Comparison of ENCODE assay signal across 9 cellular contexts in genomic region chr7:88546808-88547207, GRCh38.
A peak's percentile ranks its signal among the peaks of the same experiment; 100 is the strongest.
DNase-seq lines count a peak whose midpoint lies in the region; ATAC-seq, FAIRE-seq and TF ChIP-seq lines count a peak whose summit lies in the region.
"Had no signal": no experiment of that assay in that cellular context is flagged by ENCODE, and none has a peak within 500 bp of the region (broad histone marks: within the 10 kb centered on the region; RNA-seq: fewer than 3 reads in every experiment).

No MANE protein-coding gene starts in this region.

- no peaks in the 10 kb centered on the region for H3K36me3 Mint-ChIP-seq in activated naive CD4-positive, alpha-beta T cell treated with anti-CD3 and anti-CD28 coated beads for 36 hours (ENCODE audit: low read depth)
- H3K36me3 Mint-ChIP-seq: activated naive CD8-positive, alpha-beta T cell treated with anti-CD3 and anti-CD28 coated beads, Interleukin-2, amount 10 ng/mL, durations not matched to agents 7 days and 5 days had no signal

- CTCF ChIA-PET in activated naive CD4-positive, alpha-beta T cell treated with anti-CD3 and anti-CD28 coated beads for 36 hours (lab: Charles Lee) = interaction anchor here (0.9 to 1.1 kb wide), 2 partner anchors 244 to 1076 kb away, joined by 3 to 4 read pairs; no protein-coding TSS in a partner anchor

- no peak for FAIRE-seq in RCC 7860 (lab: Jason Lieb, UNC)

- ATAC-seq in HG02885 (IDR thresholded peaks at IDR 0.05; ENCODE audit: poor library complexity, unreplicated experiment) (peak; percentile 70), foreskin keratinocyte (peak; percentile 65), GM21825 (IDR thresholded peaks at IDR 0.05; ENCODE audit: unreplicated experiment) (no peak), HG02763 (IDR thresholded peaks at IDR 0.05; ENCODE audit: unreplicated experiment) (no peak), HG02938 (IDR thresholded peaks at IDR 0.05; ENCODE audit: unreplicated experiment) (no peak)

- no peaks in the 10 kb centered on the region for H3K4me1 Mint-ChIP-seq in activated naive CD4-positive, alpha-beta T cell treated with anti-CD3 and anti-CD28 coated beads for 36 hours (ENCODE audit: low read depth)
- H3K4me1 Mint-ChIP-seq: activated naive CD8-positive, alpha-beta T cell treated with anti-CD3 and anti-CD28 coated beads, Interleukin-2, amount 10 ng/mL, durations not matched to agents 7 days and 5 days had no signal

- H3K27ac ChIP-seq in foreskin keratinocyte = no peak overlapping the region

- peak; percentile 76 for TF ChIP-seq CTCF in foreskin keratinocyte (conservative IDR thresholded peaks at IDR 0.05)

- no peaks in the 10 kb centered on the region for H3K27me3 ChIP-seq in foreskin keratinocyte

- H3K27me3 Mint-ChIP-seq in activated naive CD4-positive, alpha-beta T cell treated with anti-CD3 and anti-CD28 coated beads for 36 hours (ENCODE audit: low read depth) = peaks cover 5% of the 10 kb centered on the region
- H3K27me3 Mint-ChIP-seq: activated naive CD8-positive, alpha-beta T cell treated with anti-CD3 and anti-CD28 coated beads, Interleukin-2, amount 10 ng/mL, durations not matched to agents 7 days and 5 days had no signal

- H3K9me3 Mint-ChIP-seq in activated naive CD4-positive, alpha-beta T cell treated with anti-CD3 and anti-CD28 coated beads for 36 hours = peaks cover 4% of the 10 kb centered on the region

- H3K4me3 Mint-ChIP-seq in activated naive CD4-positive, alpha-beta T cell treated with anti-CD3 and anti-CD28 coated beads for 36 hours = no peak overlapping the region
- H3K4me3 Mint-ChIP-seq: activated naive CD8-positive, alpha-beta T cell treated with anti-CD3 and anti-CD28 coated beads, Interleukin-2, amount 10 ng/mL, durations not matched to agents 7 days and 5 days had no signal

- peak; percentile 49 for DNase-seq in activated naive CD4-positive, alpha-beta T cell treated with anti-CD3 and anti-CD28 coated beads for 36 hours
- no peak for DNase-seq in activated naive CD4-positive, alpha-beta T cell treated with anti-CD3 and anti-CD28 coated beads, Interleukin-2, amount 50 U/mL, for 16 hours
- DNase-seq in RCC 7860 (ENCODE audit: low spot score) = peak; percentile 17
- peak in 1 of 2 donors; percentile 43 for DNase-seq in foreskin keratinocyte
- DNase-seq: activated naive CD8-positive, alpha-beta T cell treated with anti-CD3 and anti-CD28 coated beads, Interleukin-2, amount 10 ng/mL, durations not matched to agents 7 days and 5 days had no signal

- H3K27ac Mint-ChIP-seq in activated naive CD4-positive, alpha-beta T cell treated with anti-CD3 and anti-CD28 coated beads for 36 hours = no peak overlapping the region
- H3K27ac Mint-ChIP-seq: activated naive CD8-positive, alpha-beta T cell treated with anti-CD3 and anti-CD28 coated beads, Interleukin-2, amount 10 ng/mL, durations not matched to agents 7 days and 5 days had no signal

- H3K4me1 ChIP-seq in foreskin keratinocyte = no peaks in the 10 kb centered on the region

- intact Hi-C loops in activated naive CD4-positive, alpha-beta T cell treated with anti-CD3 and anti-CD28 coated beads for 36 hours (cut with micrococcal nuclease) = loop anchor here (1.0 to 5.0 kb wide), 2 partner anchors 290 to 1076 kb away; no protein-coding TSS in a partner anchor

Comparison
In these comparisons a context has a peak if more than half of its experiments do, and no peak if none do; other contexts are left out.
1. ATAC-seq: peak in HG02885 (single experiment) and foreskin keratinocyte (single experiment); none in GM21825 (single experiment), HG02763 (single experiment) and HG02938 (single experiment).